Comparison of ENCODE assay signal across 1 cellular context in genomic region chr22:36411589-36412258, GRCh38.
TF ChIP-seq lines count a peak whose summit lies in the region.

No MANE protein-coding gene starts in this region.

TF ChIP-seq in HepG2, 621 proteins besides CTCF, POLR2A, EP300 and RAD21 (continued from another document and continues in another):
- TF ChIP-seq SOX13 (IDR thresholded peaks at IDR 0.05), result no peak
- peak in 1 of 2 experiments; percentile 69; a peak in 1 of 4 replicates for TF ChIP-seq SOX13 (CRISPR knock-in tag; conservative IDR thresholded peaks at IDR 0.05 in 1 of 2, IDR thresholded peaks at IDR 0.05 in 1 of 2)
- peak; percentile 62 for TF ChIP-seq MNT (IDR thresholded peaks at IDR 0.05)
- TF ChIP-seq GATAD2A (CRISPR knock-in tag; IDR thresholded peaks at IDR 0.05), result peak; percentile 83
- no peak; the same call in 1 of the 2 replicates for TF ChIP-seq ZNF441 (CRISPR knock-in tag; IDR thresholded peaks at IDR 0.05; ENCODE audit: borderline replicate concordance)
- no peak for TF ChIP-seq SATB2 (CRISPR knock-in tag; IDR thresholded peaks at IDR 0.05)
- no peak for TF ChIP-seq ZNF530 (CRISPR knock-in tag; IDR thresholded peaks at IDR 0.05; ENCODE audit: low read depth)
- no peak for TF ChIP-seq ZC3H13 (CRISPR knock-in tag; IDR thresholded peaks at IDR 0.05)
- peak; percentile 68 for TF ChIP-seq PPARG (CRISPR knock-in tag; conservative IDR thresholded peaks at IDR 0.05)
- 0 out of 2 replicates have a peak, but pooled peaks have one; percentile 48 for TF ChIP-seq ZBTB37 (CRISPR knock-in tag; IDR thresholded peaks at IDR 0.05)
- TF ChIP-seq TGIF2 (CRISPR knock-in tag; IDR thresholded peaks at IDR 0.05), result peak; percentile 54; the same call in 1 of the 2 replicates
- no peak for TF ChIP-seq ZZZ3 (CRISPR knock-in tag; IDR thresholded peaks at IDR 0.05; ENCODE audit: borderline replicate concordance)
- TF ChIP-seq MED8 (CRISPR knock-in tag; IDR thresholded peaks at IDR 0.05; ENCODE audit: insufficient replicate concordance), result no peak
- 0 out of 2 replicates have a peak, but pooled peaks have one; percentile 47 for TF ChIP-seq ZNF12 (CRISPR knock-in tag; IDR thresholded peaks at IDR 0.05)
- no peak for TF ChIP-seq EED (CRISPR knock-in tag; IDR thresholded peaks at IDR 0.05)
- TF ChIP-seq DRAP1 (CRISPR knock-in tag; IDR thresholded peaks at IDR 0.05), result peak; percentile 38; the same call in 1 of the 2 replicates
- TF ChIP-seq ZSCAN30 (CRISPR knock-in tag; IDR thresholded peaks at IDR 0.05), result no peak
- peak; percentile 82 for TF ChIP-seq HIC2 (CRISPR knock-in tag; IDR thresholded peaks at IDR 0.05; ENCODE audit: low read depth)
- no peak for TF ChIP-seq ZNF580 (CRISPR knock-in tag; IDR thresholded peaks at IDR 0.05; ENCODE audit: borderline replicate concordance, low read depth)
- peak; percentile 46; the same call in 1 of the 2 replicates for TF ChIP-seq CREB1 (IDR thresholded peaks at IDR 0.05)
- 0 out of 2 replicates have a peak, but pooled peaks have one; percentile 26 for TF ChIP-seq CREB1 (CRISPR knock-in tag; IDR thresholded peaks at IDR 0.05)
- TF ChIP-seq ZBTB8A (CRISPR knock-in tag; IDR thresholded peaks at IDR 0.05; ENCODE audit: borderline replicate concordance, low read depth), result no peak
- peak; percentile 57; the same call in 1 of the 2 replicates for TF ChIP-seq HNF1B (CRISPR knock-in tag; IDR thresholded peaks at IDR 0.05)
- TF ChIP-seq ZSCAN20 (CRISPR knock-in tag; IDR thresholded peaks at IDR 0.05; ENCODE audit: borderline replicate concordance), result no peak
- TF ChIP-seq SKIL (CRISPR knock-in tag; IDR thresholded peaks at IDR 0.05; ENCODE audit: borderline replicate concordance), result 0 out of 2 replicates have a peak, but pooled peaks have one; percentile 26
- peak; percentile 69 for TF ChIP-seq HDAC2 (CRISPR knock-in tag; IDR thresholded peaks at IDR 0.05)
- TF ChIP-seq ZNF547 (CRISPR knock-in tag; IDR thresholded peaks at IDR 0.05), result 0 out of 2 replicates have a peak, but pooled peaks have one; percentile 31
- TF ChIP-seq MEIS2 (CRISPR knock-in tag; IDR thresholded peaks at IDR 0.05), result peak; percentile 57; the same call in 1 of the 2 replicates
- TF ChIP-seq ZNF510 (CRISPR knock-in tag; IDR thresholded peaks at IDR 0.05; ENCODE audit: low read depth), result no peak
- no peak for TF ChIP-seq USF2 (IDR thresholded peaks at IDR 0.05; ENCODE audit: low read depth, low read length)
- TF ChIP-seq USF2 (CRISPR knock-in tag; IDR thresholded peaks at IDR 0.05; ENCODE audit: borderline replicate concordance), result 0 out of 2 replicates have a peak, but pooled peaks have one; percentile 18
- TF ChIP-seq STAT5B (CRISPR knock-in tag; IDR thresholded peaks at IDR 0.05), result no peak
- TF ChIP-seq NCOR1 (IDR thresholded peaks at IDR 0.05; ENCODE audit: borderline replicate concordance, low read length), result peak; percentile 63; the same call in 1 of the 2 replicates
- peak; percentile 69 for TF ChIP-seq NR2F6 (IDR thresholded peaks at IDR 0.05)
- peak; percentile 78 for TF ChIP-seq NR2F6 (CRISPR knock-in tag; IDR thresholded peaks at IDR 0.05)
- TF ChIP-seq SNAPC5 (CRISPR knock-in tag; IDR thresholded peaks at IDR 0.05; ENCODE audit: borderline replicate concordance), result no peak
- no peak for TF ChIP-seq BCLAF1 (IDR thresholded peaks at IDR 0.05)
- TF ChIP-seq MAFF (IDR thresholded peaks at IDR 0.05; ENCODE audit: low read depth, low read length), result no peak
- TF ChIP-seq ZNF652 (CRISPR knock-in tag; IDR thresholded peaks at IDR 0.05; ENCODE audit: borderline replicate concordance, low read depth), result 0 out of 2 replicates have a peak, but pooled peaks have one; percentile 10
- TF ChIP-seq LCORL (IDR thresholded peaks at IDR 0.05), result peak; percentile 92
- peak; percentile 66 for TF ChIP-seq LCORL (CRISPR knock-in tag; IDR thresholded peaks at IDR 0.05)
- TF ChIP-seq NONO (IDR thresholded peaks at IDR 0.05), result no peak
- no peak for TF ChIP-seq NONO (CRISPR knock-in tag; conservative IDR thresholded peaks at IDR 0.05)
- TF ChIP-seq SYNCRIP (IDR thresholded peaks at IDR 0.05; ENCODE audit: insufficient read depth, low read depth, low read length), result no peak
- 0 out of 2 replicates have a peak, but pooled peaks have one; percentile 22 for TF ChIP-seq HDAC1 (CRISPR knock-in tag; IDR thresholded peaks at IDR 0.05)
- TF ChIP-seq ZNF703 (CRISPR knock-in tag; IDR thresholded peaks at IDR 0.05; ENCODE audit: borderline replicate concordance), result no peak
- no peak for TF ChIP-seq SETDB1 (CRISPR knock-in tag; IDR thresholded peaks at IDR 0.05; ENCODE audit: borderline replicate concordance)
- no peak for TF ChIP-seq BATF2 (CRISPR knock-in tag; IDR thresholded peaks at IDR 0.05)
- TF ChIP-seq NFIC (IDR thresholded peaks at IDR 0.05; ENCODE audit: low read length), result peak; percentile 81; the same call in 1 of the 2 replicates
- peak; percentile 56 for TF ChIP-seq JUND (CRISPR knock-in tag; IDR thresholded peaks at IDR 0.05)
- TF ChIP-seq ZNF572 (CRISPR knock-in tag; IDR thresholded peaks at IDR 0.05), result 0 out of 2 replicates have a peak, but pooled peaks have one; percentile 37
- TF ChIP-seq FOSL1 (CRISPR knock-in tag; IDR thresholded peaks at IDR 0.05; ENCODE audit: borderline replicate concordance), result no peak
- TF ChIP-seq SOX5 (CRISPR knock-in tag; IDR thresholded peaks at IDR 0.05; ENCODE audit: borderline replicate concordance), result peak; percentile 80; the same call in 1 of the 2 replicates
- TF ChIP-seq KMT2B (CRISPR knock-in tag; IDR thresholded peaks at IDR 0.05), result no peak
- peak; percentile 52; the same call in 1 of the 2 replicates for TF ChIP-seq ERF (CRISPR knock-in tag; IDR thresholded peaks at IDR 0.05)
